9 cellular contexts compared by ENCODE assay signal in genomic region chr1:24149854-24150227, GRCh38. TPM values are rescaled to one million over a fixed set of nuclear protein-coding genes. Genes with fewer than 3 reads are reported as not detected.
A peak's percentile ranks its signal among the peaks of the same experiment; 100 is the strongest.
DNase-seq lines count a peak whose midpoint lies in the region; ATAC-seq and TF ChIP-seq lines count a peak whose summit lies in the region.
"Had no signal": no experiment of that assay in that cellular context is flagged by ENCODE, and none has a peak within 500 bp of the region (broad histone marks: within the 10 kb centered on the region; RNA-seq: fewer than 3 reads in every experiment).

No MANE protein-coding gene starts in this region.

- no peaks in the 10 kb centered on the region for H3K27me3 ChIP-seq in kidney epithelial cell (ENCODE audit: control insufficient read depth, insufficient read depth, low read length)

- TF ChIP-seq CTCF in natural killer cell (IDR thresholded peaks at IDR 0.05) (no peak), kidney epithelial cell (IDR thresholded peaks at IDR 0.05; ENCODE audit: insufficient read depth, low read length, poor library complexity, severe bottlenecking) (no peak)

- intact Hi-C loops in natural killer cell (cut with micrococcal nuclease): loop anchor here (1.0 kb wide), 1 partner anchor 241 kb away; no protein-coding TSS in a partner anchor

- no peak overlapping the region for H3K4me3 ChIP-seq in kidney epithelial cell (ENCODE audit: low read depth, low read length)

- no peaks in the 10 kb centered on the region for H3K36me3 ChIP-seq in kidney epithelial cell (ENCODE audit: control insufficient read depth, insufficient read depth, low read length)

- no peak for DNase-seq in natural killer cell treated with Interleukin-12 subunit alpha and Interleukin-12 subunit beta and Interleukin-15 and Interleukin-18, amount 100 ng/mL, for 72 hours (ENCODE audit: low spot score)
- no peak for DNase-seq in natural killer cell
- DNase-seq in activated effector memory CD4-positive, alpha-beta T cell treated with Interleukin-2 at 50 U/mL for 16 hours: peak; percentile 4
- peak; percentile 10 for DNase-seq in kidney epithelial cell (ENCODE audit: low read depth)
- DNase-seq in stromal cell of bone marrow (ENCODE audit: low read depth): peak; percentile 49
- no peak for DNase-seq in effector memory CD8-positive, alpha-beta T cell
- DNase-seq in amygdala (lab: John Stamatoyannopoulos, UW): no peak
- no peak for DNase-seq in effector CD8-positive, alpha-beta T cell (lab: John Stamatoyannopoulos, UW)

- H3K4me3 Mint-ChIP-seq in natural killer cell treated with Interleukin-12 subunit alpha and Interleukin-12 subunit beta and Interleukin-15 and Interleukin-18, amount 100 ng/mL, for 72 hours: peak overlapping the region; percentile 71
- no peak overlapping the region for H3K4me3 Mint-ChIP-seq in natural killer cell
- H3K4me3 Mint-ChIP-seq in effector memory CD8-positive, alpha-beta T cell: peak overlapping the region in 1 of 2 donors; percentile 54
- H3K4me3 Mint-ChIP-seq: CD4-positive, alpha-beta T cell had no signal

- no peak overlapping the region for H3K27ac Mint-ChIP-seq in natural killer cell treated with Interleukin-12 subunit alpha and Interleukin-12 subunit beta and Interleukin-15 and Interleukin-18, amount 100 ng/mL, for 72 hours
- H3K27ac Mint-ChIP-seq in natural killer cell: no peak overlapping the region
- no peak overlapping the region for H3K27ac Mint-ChIP-seq in effector memory CD8-positive, alpha-beta T cell
- H3K27ac Mint-ChIP-seq: CD4-positive, alpha-beta T cell had no signal

- peaks cover 10 to 12% of the 10 kb centered on the region in 2 donors for H3K4me1 Mint-ChIP-seq in natural killer cell treated with Interleukin-12 subunit alpha and Interleukin-12 subunit beta and Interleukin-15 and Interleukin-18, amount 100 ng/mL, for 72 hours (ENCODE audit: low read depth in 2 of 2)
- H3K4me1 Mint-ChIP-seq in natural killer cell: peaks cover 8 to 9% of the 10 kb centered on the region in 2 donors
- H3K4me1 Mint-ChIP-seq in effector memory CD8-positive, alpha-beta T cell (ENCODE audit: low read depth in 2 of 2): peaks cover 7 to 9% of the 10 kb centered on the region in 2 donors

- H3K9me3 Mint-ChIP-seq in natural killer cell treated with Interleukin-12 subunit alpha and Interleukin-12 subunit beta and Interleukin-15 and Interleukin-18, amount 100 ng/mL, for 72 hours: no peaks in the 10 kb centered on the region
- no peaks in the 10 kb centered on the region for H3K9me3 Mint-ChIP-seq in natural killer cell
- no peaks in the 10 kb centered on the region for H3K9me3 Mint-ChIP-seq in effector memory CD8-positive, alpha-beta T cell
- H3K9me3 Mint-ChIP-seq: CD4-positive, alpha-beta T cell had no signal

- ATAC-seq in natural killer cell treated with Interleukin-12 subunit alpha and Interleukin-12 subunit beta and Interleukin-15 and Interleukin-18, amount 100 ng/mL, for 72 hours: peak in 1 of 2 donors; percentile 72
- ATAC-seq in natural killer cell: no peak
- ATAC-seq in effector memory CD8-positive, alpha-beta T cell (replicated peaks): no peak

- H3K27me3 Mint-ChIP-seq in natural killer cell treated with Interleukin-12 subunit alpha and Interleukin-12 subunit beta and Interleukin-15 and Interleukin-18, amount 100 ng/mL, for 72 hours: peaks cover 22 to 28% of the 10 kb centered on the region in 2 donors
- H3K27me3 Mint-ChIP-seq in natural killer cell (ENCODE audit: low read depth in 2 of 2): peaks cover 25 to 38% of the 10 kb centered on the region in 2 donors
- peaks cover 31 to 81% of the 10 kb centered on the region in 2 donors for H3K27me3 Mint-ChIP-seq in effector memory CD8-positive, alpha-beta T cell

- H3K36me3 Mint-ChIP-seq in natural killer cell treated with Interleukin-12 subunit alpha and Interleukin-12 subunit beta and Interleukin-15 and Interleukin-18, amount 100 ng/mL, for 72 hours: no peaks in the 10 kb centered on the region
- no peaks in the 10 kb centered on the region for H3K36me3 Mint-ChIP-seq in natural killer cell
- H3K36me3 Mint-ChIP-seq in effector memory CD8-positive, alpha-beta T cell (ENCODE audit: insufficient read depth): peaks cover 2% of the 10 kb centered on the region

RNA-seq across cellular contexts. Expression of gene IL22RA1, which starts 6.9 kb away (rescaled TPM):
- not detected for total RNA-seq in natural killer cell treated with Interleukin-12 subunit alpha and Interleukin-12 subunit beta and Interleukin-15 and Interleukin-18, amount 100 ng/mL, for 72 hours
- total RNA-seq in natural killer cell: not detected
- 0.07 and 0.21 TPM in 2 replicates for total RNA-seq in kidney epithelial cell
- total RNA-seq: CD4-positive, alpha-beta T cell had no signal

RNA-seq across cellular contexts. Expression of gene IFNLR1, which starts 37.2 kb away (rescaled TPM):
- 1 to 10 TPM in 1 of 2 donors, under 1 TPM in 1; 0.36 to 2.0 TPM for total RNA-seq in natural killer cell treated with Interleukin-12 subunit alpha and Interleukin-12 subunit beta and Interleukin-15 and Interleukin-18, amount 100 ng/mL, for 72 hours
- total RNA-seq in natural killer cell (1 to 10 TPM in 1 of 3 donors, under 1 TPM in 2; 0.07 to 2.5 (median 0.19) TPM), kidney epithelial cell (6.7 and 8.6 TPM in 2 replicates)

RNA-seq across cellular contexts. Expression of gene MYOM3, which starts 37.9 kb away (rescaled TPM):
- total RNA-seq in natural killer cell treated with Interleukin-12 subunit alpha and Interleukin-12 subunit beta and Interleukin-15 and Interleukin-18, amount 100 ng/mL, for 72 hours: not detected
- total RNA-seq in natural killer cell (under 1 TPM in 1 of 3 donors, not detected in 2; 0.08 TPM), kidney epithelial cell (7.9 and 8.1 TPM in 2 replicates)
- total RNA-seq: CD4-positive, alpha-beta T cell had no signal

Comparison
In these comparisons a context has a peak if more than half of its experiments do, and no peak if none do; other contexts are left out.
1. DNase-seq: peak in activated effector memory CD4-positive, alpha-beta T cell treated with Interleukin-2 at 50 U/mL for 16 hours (single experiment), kidney epithelial cell (single experiment) and stromal cell of bone marrow (single experiment); none in natural killer cell treated with Interleukin-12 subunit alpha and Interleukin-12 subunit beta and Interleukin-15 and Interleukin-18, amount 100 ng/mL, for 72 hours (single experiment), natural killer cell (single experiment), effector memory CD8-positive, alpha-beta T cell (0 of 3), amygdala (0 of 56) and effector CD8-positive, alpha-beta T cell (single experiment).